ENCODE assay signal across 13 cellular contexts in genomic region chr1:78622548-78622947, GRCh38. TPM values are rescaled to one million over a fixed set of nuclear protein-coding genes. Genes with fewer than 3 reads are reported as not detected.
DNase-seq lines count a peak whose midpoint lies in the region; ATAC-seq and TF ChIP-seq lines count a peak whose summit lies in the region.
"Had no signal": no experiment of that assay in that cellular context is flagged by ENCODE, and none has a peak within 500 bp of the region (broad histone marks: within the 10 kb centered on the region; RNA-seq: fewer than 3 reads in every experiment).

No MANE protein-coding gene starts in this region.

- no peak overlapping the region for H3K9ac ChIP-seq in Loucy (ENCODE audit: low read depth, low read length, poor library complexity, severe bottlenecking)

- intact Hi-C loops in heart right ventricle (cut with DNase I) (loop anchor here in 1 of 10 donors (2.0 kb wide), 1 partner anchor 28 kb away; no protein-coding TSS in a partner anchor), left ventricle myocardium superior (cut with micrococcal nuclease) (no loop called here), adrenal gland (cut with DNase I) (no loop called here)

- TF ChIP-seq EP300 in upper lobe of left lung (IDR thresholded peaks at IDR 0.05): no peak
- TF ChIP-seq EP300 in suprapubic skin (IDR thresholded peaks at IDR 0.05): no peak

- no peaks in the 10 kb centered on the region for H3K27me3 ChIP-seq in heart right ventricle
- H3K27me3 ChIP-seq in Loucy (ENCODE audit: insufficient read depth, low read length, poor library complexity, severe bottlenecking): no peaks in the 10 kb centered on the region
- H3K27me3 ChIP-seq in upper lobe of left lung: no peaks in the 10 kb centered on the region
- H3K27me3 ChIP-seq in suprapubic skin: no peaks in the 10 kb centered on the region
- no peaks in the 10 kb centered on the region for H3K27me3 ChIP-seq in adrenal gland
- H3K27me3 ChIP-seq: pancreas had no signal

- peak overlapping the region in 3 of 6 donors; percentile 26 to 34 (median 32) for H3K27ac Mint-ChIP-seq in immature natural killer cell

- peaks cover 0 to 6% (median 0%) of the 10 kb centered on the region in 3 donors for H3K27me3 Mint-ChIP-seq in immature natural killer cell (ENCODE audit: low read depth in 3 of 3)

- 62 to 63% methylated on average over 4 of the region's 4 CpGs for WGBS in heart right ventricle, 2 donors
- 62 to 79% methylated on average over 4 of the region's 4 CpGs for WGBS in upper lobe of left lung, 2 donors
- WGBS in suprapubic skin: 79% methylated on average over 4 of the region's 4 CpGs
- WGBS in adrenal gland, 4 donors: 77 to 92% (median 85%) methylated on average over 4 of the region's 4 CpGs

- H3K27ac ChIP-seq in heart right ventricle (peak overlapping the region in 9 of 10 donors; percentile 5 to 89 (median 49)), upper lobe of left lung (peak overlapping the region in 3 of 4 donors; percentile 11 to 63 (median 59)), suprapubic skin (no peak overlapping the region), adrenal gland (no peak overlapping the region)
- H3K27ac ChIP-seq: pancreas had no signal

- no peaks in the 10 kb centered on the region for H3K79me2 ChIP-seq in Loucy (ENCODE audit: insufficient read depth, low read length)

- peaks cover 0 to 21% (median 3%) of the 10 kb centered on the region in 3 donors for H3K36me3 Mint-ChIP-seq in immature natural killer cell

- TF ChIP-seq CTCF in heart right ventricle (IDR thresholded peaks at IDR 0.05) (no peak), Loucy (conservative IDR thresholded peaks at IDR 0.05; ENCODE audit: low read length) (no peak), upper lobe of left lung (IDR thresholded peaks at IDR 0.05) (no peak), suprapubic skin (IDR thresholded peaks at IDR 0.05) (no peak), adrenal gland (IDR thresholded peaks at IDR 0.05) (no peak)

- peak overlapping the region; percentile 50 for H2AFZ ChIP-seq in Loucy (ENCODE audit: low read length)

- H3K9me3 ChIP-seq in heart right ventricle (no peaks in the 10 kb centered on the region), Loucy (ENCODE audit: insufficient read depth, low read depth, low read length) (no peaks in the 10 kb centered on the region), upper lobe of left lung (no peaks in the 10 kb centered on the region), suprapubic skin (no peaks in the 10 kb centered on the region), adrenal gland (replicated peaks in 1 of 3) (no peaks in the 10 kb centered on the region)
- H3K9me3 ChIP-seq: pancreas had no signal

- no peaks in the 10 kb centered on the region for H3K9me3 Mint-ChIP-seq in immature natural killer cell

- ATAC-seq in heart right ventricle (peak in 4 of 8 donors; percentile 20 to 42 (median 36)), left ventricle myocardium superior (no peak), upper lobe of left lung (ENCODE audit: low FRiP score in 2 of 2) (no peak), HG03520 (IDR thresholded peaks at IDR 0.05; ENCODE audit: unreplicated experiment) (no peak)
- ATAC-seq: pancreas had no signal

- H4K20me1 ChIP-seq in Loucy (ENCODE audit: insufficient read depth, low read length, poor library complexity, severe bottlenecking): no peaks in the 10 kb centered on the region

- H3K4me1 Mint-ChIP-seq in immature natural killer cell: peaks cover 31 to 89% of the 10 kb centered on the region in 2 donors

- H3K4me3 Mint-ChIP-seq in immature natural killer cell: peak overlapping the region in 4 of 5 donors; percentile 26 to 80 (median 40)

- no peak for DNase-seq in heart right ventricle
- no peak for DNase-seq in left ventricle myocardium superior
- no peak for DNase-seq in immature natural killer cell
- DNase-seq in upper lobe of left lung: no peak
- DNase-seq in suprapubic skin (ENCODE audit: low spot score in 2 of 2): no peak
- no peak for DNase-seq in adrenal gland
- DNase-seq: AML-193; H7; Kasumi-1; pancreas; stimulated activated CD4-positive, alpha-beta T cell treated with anti-CD3 and anti-CD28 coated beads, Interleukin-4, amount 100 ng/mL, for 1 hour had no signal

- TF ChIP-seq POLR2A in upper lobe of left lung (IDR thresholded peaks at IDR 0.05) (no peak), suprapubic skin (IDR thresholded peaks at IDR 0.05) (no peak), adrenal gland (IDR thresholded peaks at IDR 0.05) (no peak)

- H3K4me2 ChIP-seq in Loucy (ENCODE audit: low read depth, low read length, poor library complexity, severe bottlenecking): no peak overlapping the region

- peaks cover 2 to 73% (median 41%) of the 10 kb centered on the region in 9 donors for H3K4me1 ChIP-seq in heart right ventricle
- H3K4me1 ChIP-seq in Loucy (ENCODE audit: insufficient read depth, low read length, poor library complexity, severe bottlenecking): peaks cover 11% of the 10 kb centered on the region
- H3K4me1 ChIP-seq in upper lobe of left lung: peaks cover 8 to 31% (median 13%) of the 10 kb centered on the region in 4 donors
- peaks cover 20% of the 10 kb centered on the region for H3K4me1 ChIP-seq in suprapubic skin
- H3K4me1 ChIP-seq in adrenal gland (replicated peaks in 1 of 2): peaks cover 4 to 34% of the 10 kb centered on the region in 2 donors

- 0 out of 2 replicates have a peak, but pooled peaks cover 5% of the 10 kb centered on the region for H3F3A ChIP-seq in Loucy (ENCODE audit: low read depth)

- no peaks in the 10 kb centered on the region for H3K36me3 ChIP-seq in heart right ventricle
- H3K36me3 ChIP-seq in Loucy (ENCODE audit: insufficient read depth, low read length): no peaks in the 10 kb centered on the region
- H3K36me3 ChIP-seq in upper lobe of left lung: no peaks in the 10 kb centered on the region
- H3K36me3 ChIP-seq in suprapubic skin: no peaks in the 10 kb centered on the region
- no peaks in the 10 kb centered on the region for H3K36me3 ChIP-seq in adrenal gland (replicated peaks in 1 of 2)
- H3K36me3 ChIP-seq: pancreas had no signal

- H3K9me2 ChIP-seq in Loucy (replicated peaks; ENCODE audit: low read depth, low read length): no peaks in the 10 kb centered on the region

- H3K4me3 ChIP-seq in heart right ventricle: peak overlapping the region in 9 of 10 donors; percentile 5 to 65 (median 54)
- H3K4me3 ChIP-seq in Loucy (ENCODE audit: low read length, poor library complexity, severe bottlenecking): no peak overlapping the region
- H3K4me3 ChIP-seq in upper lobe of left lung: peak overlapping the region in 1 of 4 donors; percentile 22
- no peak overlapping the region for H3K4me3 ChIP-seq in suprapubic skin
- H3K4me3 ChIP-seq in adrenal gland: peak overlapping the region in 1 of 4 donors; percentile 9
- H3K4me3 ChIP-seq: pancreas had no signal

RNA-seq across cellular contexts. Expression of gene IFI44L, which starts 2.3 kb away (rescaled TPM):
- total RNA-seq in heart right ventricle (10 to 100 TPM in 6 of 10 donors, 1 to 10 TPM in 4; 8.1 to 47.7 (median 13.6) TPM), left ventricle myocardium superior (6.5 TPM), upper lobe of left lung (10 to 100 TPM in 4 of 6 donors, 1 to 10 TPM in 2; 6.1 to 29.3 (median 18.3) TPM), suprapubic skin (1 to 10 TPM in 3 of 4 donors, under 1 TPM in 1; 0.57 to 4.6 (median 2.2) TPM), adrenal gland (10 to 100 TPM in 7 of 8 donors, 1 to 10 TPM in 1; 8.7 to 57.0 (median 13.0) TPM)
- polyA plus RNA-seq in heart right ventricle (1 to 10 TPM; 3.0 to 7.6 TPM), immature natural killer cell (1 to 10 TPM in 2 of 3 donors, under 1 TPM in 1; 0.59 to 6.0 (median 4.6) TPM), adrenal gland (10 to 100 TPM in 2 of 3 donors, 1 to 10 TPM in 1; 4.4 to 20.6 (median 10.3) TPM)
- total RNA-seq: H7 had no signal

RNA-seq across cellular contexts. Expression of gene IFI44, which starts 27.1 kb away (rescaled TPM):
- total RNA-seq in heart right ventricle (10 to 100 TPM in 6 of 10 donors, 1 to 10 TPM in 4; 6.4 to 23.7 (median 11.6) TPM), left ventricle myocardium superior (8.0 TPM), upper lobe of left lung (10 to 100 TPM; 18.8 to 60.8 (median 37.2) TPM), suprapubic skin (1 to 10 TPM; 1.8 to 7.1 (median 2.7) TPM), adrenal gland (10 to 100 TPM; 14.9 to 48.2 (median 29.2) TPM)
- polyA plus RNA-seq in heart right ventricle (10 to 100 TPM; 11.2 to 71.5 TPM), immature natural killer cell (10 to 100 TPM in 2 of 3 donors, 1 to 10 TPM in 1; 3.0 to 15.9 (median 14.3) TPM), adrenal gland (10 to 100 TPM; 48.6 to 87.1 (median 51.9) TPM)
- total RNA-seq: H7 had no signal

Comparison
In these comparisons a context has a peak if more than half of its experiments do, and no peak if none do; other contexts are left out.
1. H3K27ac ChIP-seq: peak in heart right ventricle (9 of 10) and upper lobe of left lung (3 of 4); none in suprapubic skin (single experiment) and adrenal gland (0 of 5).
2. H3K4me3 ChIP-seq: peak in heart right ventricle (9 of 10); none in Loucy (single experiment) and suprapubic skin (single experiment).